Comparison of ENCODE assay signal across 1 cellular context in the genomic region with DNA sequence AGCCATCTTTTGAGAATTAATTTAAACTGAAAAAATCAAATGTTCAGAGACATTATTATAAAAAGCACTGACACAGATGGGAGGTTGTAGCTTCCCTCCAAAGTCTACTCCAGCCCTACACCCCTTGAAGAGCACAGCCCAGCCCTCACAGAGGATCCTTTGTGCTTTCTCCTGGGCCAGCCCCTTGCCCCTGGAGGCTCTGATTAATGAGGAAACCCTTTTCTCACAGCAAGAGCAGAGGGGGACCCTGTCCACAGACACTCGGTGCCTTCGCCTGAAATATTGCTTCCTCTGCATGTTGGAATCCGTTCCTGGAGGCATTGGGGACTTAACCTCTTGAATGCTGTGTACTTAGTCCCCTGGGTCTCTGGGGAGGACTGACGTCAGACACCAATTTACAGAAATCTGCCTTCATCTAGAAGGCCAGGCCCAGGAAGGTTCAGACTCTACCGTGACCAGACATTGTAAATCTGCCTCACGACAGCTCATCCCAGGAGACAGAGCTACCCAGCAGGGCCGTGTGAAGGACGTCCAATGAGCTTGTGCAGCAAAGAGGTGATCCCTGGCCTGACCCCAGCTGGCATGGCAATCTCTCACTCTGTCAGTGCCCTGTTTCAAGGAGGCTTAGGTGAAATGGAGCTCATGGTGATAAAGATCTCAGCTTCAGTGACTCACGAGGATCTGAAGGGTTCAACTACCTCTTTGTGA.
TF ChIP-seq lines count a peak whose summit lies in the region.

No MANE protein-coding gene starts in this region.

TF ChIP-seq in GM23338, 12 proteins besides CTCF, POLR2A, EP300 and RAD21:
- no peak for TF ChIP-seq ZNF331 (CRISPR knock-in tag; IDR thresholded peaks at IDR 0.05; ENCODE audit: low read depth)
- TF ChIP-seq NANOG (IDR thresholded peaks at IDR 0.05; ENCODE audit: borderline replicate concordance) = no peak
- no peak for TF ChIP-seq EZH2phosphoT487 (IDR thresholded peaks at IDR 0.05; ENCODE audit: unreplicated experiment)
- no peak for TF ChIP-seq JUNB (IDR thresholded peaks at IDR 0.05; ENCODE audit: unreplicated experiment)
- TF ChIP-seq, protein P1, sequence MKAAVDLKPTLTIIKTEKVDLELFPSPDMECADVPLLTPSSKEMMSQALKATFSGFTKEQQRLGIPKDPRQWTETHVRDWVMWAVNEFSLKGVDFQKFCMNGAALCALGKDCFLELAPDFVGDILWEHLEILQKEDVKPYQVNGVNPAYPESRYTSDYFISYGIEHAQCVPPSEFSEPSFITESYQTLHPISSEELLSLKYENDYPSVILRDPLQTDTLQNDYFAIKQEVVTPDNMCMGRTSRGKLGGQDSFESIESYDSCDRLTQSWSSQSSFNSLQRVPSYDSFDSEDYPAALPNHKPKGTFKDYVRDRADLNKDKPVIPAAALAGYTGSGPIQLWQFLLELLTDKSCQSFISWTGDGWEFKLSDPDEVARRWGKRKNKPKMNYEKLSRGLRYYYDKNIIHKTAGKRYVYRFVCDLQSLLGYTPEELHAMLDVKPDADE (IDR thresholded peaks at IDR 0.05) = no peak
- TF ChIP-seq REST (IDR thresholded peaks at IDR 0.05; ENCODE audit: unreplicated experiment) = no peak
- TF ChIP-seq ZNF114 (CRISPR knock-in tag; IDR thresholded peaks at IDR 0.05) = no peak
- no peak for TF ChIP-seq CREB1 (CRISPR knock-in tag; IDR thresholded peaks at IDR 0.05; ENCODE audit: low read depth)
- TF ChIP-seq STAT1 (IDR thresholded peaks at IDR 0.05; ENCODE audit: unreplicated experiment) = no peak
- TF ChIP-seq, protein P2, sequence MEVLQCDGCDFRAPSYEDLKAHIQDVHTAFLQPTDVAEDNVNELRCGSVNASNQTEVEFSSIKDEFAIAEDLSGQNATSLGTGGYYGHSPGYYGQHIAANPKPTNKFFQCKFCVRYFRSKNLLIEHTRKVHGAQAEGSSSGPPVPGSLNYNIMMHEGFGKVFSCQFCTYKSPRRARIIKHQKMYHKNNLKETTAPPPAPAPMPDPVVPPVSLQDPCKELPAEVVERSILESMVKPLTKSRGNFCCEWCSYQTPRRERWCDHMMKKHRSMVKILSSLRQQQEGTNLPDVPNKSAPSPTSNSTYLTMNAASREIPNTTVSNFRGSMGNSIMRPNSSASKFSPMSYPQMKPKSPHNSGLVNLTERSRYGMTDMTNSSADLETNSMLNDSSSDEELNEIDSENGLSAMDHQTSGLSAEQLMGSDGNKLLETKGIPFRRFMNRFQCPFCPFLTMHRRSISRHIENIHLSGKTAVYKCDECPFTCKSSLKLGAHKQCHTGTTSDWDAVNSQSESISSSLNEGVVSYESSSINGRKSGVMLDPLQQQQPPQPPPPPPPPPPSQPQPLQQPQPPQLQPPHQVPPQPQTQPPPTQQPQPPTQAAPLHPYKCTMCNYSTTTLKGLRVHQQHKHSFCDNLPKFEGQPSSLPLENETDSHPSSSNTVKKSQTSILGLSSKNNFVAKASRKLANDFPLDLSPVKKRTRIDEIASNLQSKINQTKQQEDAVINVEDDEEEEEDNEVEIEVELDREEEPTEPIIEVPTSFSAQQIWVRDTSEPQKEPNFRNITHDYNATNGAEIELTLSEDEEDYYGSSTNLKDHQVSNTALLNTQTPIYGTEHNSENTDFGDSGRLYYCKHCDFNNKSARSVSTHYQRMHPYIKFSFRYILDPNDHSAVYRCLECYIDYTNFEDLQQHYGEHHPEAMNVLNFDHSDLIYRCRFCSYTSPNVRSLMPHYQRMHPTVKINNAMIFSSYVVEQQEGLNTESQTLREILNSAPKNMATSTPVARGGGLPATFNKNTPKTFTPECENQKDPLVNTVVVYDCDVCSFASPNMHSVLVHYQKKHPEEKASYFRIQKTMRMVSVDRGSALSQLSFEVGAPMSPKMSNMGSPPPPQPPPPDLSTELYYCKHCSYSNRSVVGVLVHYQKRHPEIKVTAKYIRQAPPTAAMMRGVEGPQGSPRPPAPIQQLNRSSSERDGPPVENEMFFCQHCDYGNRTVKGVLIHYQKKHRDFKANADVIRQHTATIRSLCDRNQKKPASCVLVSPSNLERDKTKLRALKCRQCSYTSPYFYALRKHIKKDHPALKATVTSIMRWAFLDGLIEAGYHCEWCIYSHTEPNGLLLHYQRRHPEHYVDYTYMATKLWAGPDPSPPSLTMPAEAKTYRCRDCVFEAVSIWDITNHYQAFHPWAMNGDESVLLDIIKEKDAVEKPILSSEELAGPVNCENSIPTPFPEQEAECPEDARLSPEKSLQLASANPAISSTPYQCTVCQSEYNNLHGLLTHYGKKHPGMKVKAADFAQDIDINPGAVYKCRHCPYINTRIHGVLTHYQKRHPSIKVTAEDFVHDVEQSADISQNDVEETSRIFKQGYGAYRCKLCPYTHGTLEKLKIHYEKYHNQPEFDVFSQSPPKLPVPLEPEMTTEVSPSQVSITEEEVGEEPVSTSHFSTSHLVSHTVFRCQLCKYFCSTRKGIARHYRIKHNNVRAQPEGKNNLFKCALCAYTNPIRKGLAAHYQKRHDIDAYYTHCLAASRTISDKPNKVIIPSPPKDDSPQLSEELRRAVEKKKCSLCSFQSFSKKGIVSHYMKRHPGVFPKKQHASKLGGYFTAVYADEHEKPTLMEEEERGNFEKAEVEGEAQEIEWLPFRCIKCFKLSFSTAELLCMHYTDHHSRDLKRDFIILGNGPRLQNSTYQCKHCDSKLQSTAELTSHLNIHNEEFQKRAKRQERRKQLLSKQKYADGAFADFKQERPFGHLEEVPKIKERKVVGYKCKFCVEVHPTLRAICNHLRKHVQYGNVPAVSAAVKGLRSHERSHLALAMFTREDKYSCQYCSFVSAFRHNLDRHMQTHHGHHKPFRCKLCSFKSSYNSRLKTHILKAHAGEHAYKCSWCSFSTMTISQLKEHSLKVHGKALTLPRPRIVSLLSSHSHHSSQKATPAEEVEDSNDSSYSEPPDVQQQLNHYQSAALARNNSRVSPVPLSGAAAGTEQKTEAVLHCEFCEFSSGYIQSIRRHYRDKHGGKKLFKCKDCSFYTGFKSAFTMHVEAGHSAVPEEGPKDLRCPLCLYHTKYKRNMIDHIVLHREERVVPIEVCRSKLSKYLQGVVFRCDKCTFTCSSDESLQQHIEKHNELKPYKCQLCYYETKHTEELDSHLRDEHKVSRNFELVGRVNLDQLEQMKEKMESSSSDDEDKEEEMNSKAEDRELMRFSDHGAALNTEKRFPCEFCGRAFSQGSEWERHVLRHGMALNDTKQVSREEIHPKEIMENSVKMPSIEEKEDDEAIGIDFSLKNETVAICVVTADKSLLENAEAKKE (CRISPR knock-in tag; IDR thresholded peaks at IDR 0.05) = no peak
- TF ChIP-seq POLR2AphosphoS5 (IDR thresholded peaks at IDR 0.05; ENCODE audit: low read depth) = no peak
- TF ChIP-seq EZH2 (IDR thresholded peaks at IDR 0.05; ENCODE audit: low read depth, unreplicated experiment) = no peak
